In the genomic region with DNA sequence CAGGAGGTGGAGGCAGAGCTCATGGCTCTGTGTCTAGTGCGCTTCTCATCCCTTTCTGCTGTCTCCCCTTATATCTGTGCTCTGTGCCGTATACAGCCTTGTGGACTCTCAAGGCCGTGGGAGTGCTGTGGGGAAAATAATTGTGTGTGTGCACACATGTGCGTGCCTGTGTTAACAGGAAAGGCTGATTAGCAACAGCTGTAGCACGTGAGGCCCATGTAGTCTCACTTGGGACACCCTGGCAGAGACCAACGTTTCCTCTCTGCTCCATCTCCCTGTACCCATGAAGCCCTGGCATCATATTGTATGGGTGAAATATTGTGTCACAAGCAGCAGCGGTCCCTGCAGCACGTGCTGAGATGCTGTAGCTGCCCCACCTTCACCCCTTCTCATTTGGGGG, we compare ENCODE assay signal across 20 cellular contexts.
DNase-seq lines count a peak whose midpoint lies in the region; ATAC-seq, FAIRE-seq and TF ChIP-seq lines count a peak whose summit lies in the region.
"Had no signal": no experiment of that assay in that cellular context is flagged by ENCODE, and none has a peak within 500 bp of the region (broad histone marks: within the 10 kb centered on the region; RNA-seq: fewer than 3 reads in every experiment).

No MANE protein-coding gene starts in this region.

- TF ChIP-seq POLR2A in upper lobe of left lung (IDR thresholded peaks at IDR 0.05) = no peak

- H3K4me3 ChIP-seq in kidney (ENCODE audit: low read length in 2 of 2) = no peak overlapping the region
- no peak overlapping the region for H3K4me3 ChIP-seq in upper lobe of left lung
- H3K4me3 ChIP-seq: PC-9 had no signal

- intact Hi-C loops in kidney (cut with DNase I) = no loop called here
- intact Hi-C loops in natural killer cell (cut with micrococcal nuclease) = no loop called here

- no peak overlapping the region for H3K27ac ChIP-seq in kidney (ENCODE audit: low read depth in 2 of 2, low read length in 2 of 2)
- H3K27ac ChIP-seq in upper lobe of left lung = peak overlapping the region; percentile 51 to 67 (median 60)
- H3K27ac ChIP-seq: C4-2B, KMS-11, PC-9 had no signal

- no peaks in the 10 kb centered on the region for H3K36me3 Mint-ChIP-seq in activated T-cell treated with anti-CD3 and anti-CD28 coated beads, Interleukin-2, amount 50 U/mL, for 72 hours (ENCODE audit: insufficient read depth in 2 of 2)
- no peaks in the 10 kb centered on the region for H3K36me3 Mint-ChIP-seq in activated T-helper 17 cell treated with anti-CD3 and anti-CD28 coated beads, Interleukin-2, amount 50 U/mL, for 72 hours (ENCODE audit: low read depth)
- H3K36me3 Mint-ChIP-seq in natural killer cell = no peaks in the 10 kb centered on the region

- H3K9ac ChIP-seq in kidney (ENCODE audit: low read length in 2 of 2) = no peak overlapping the region
- H3K9ac ChIP-seq: KMS-11 had no signal

- TF ChIP-seq CTCF in kidney (IDR thresholded peaks at IDR 0.05; ENCODE audit: borderline replicate concordance, extremely low read depth, insufficient read depth) (no peak), upper lobe of left lung (IDR thresholded peaks at IDR 0.05) (no peak), natural killer cell (IDR thresholded peaks at IDR 0.05) (no peak)

- peak overlapping the region; percentile 3 for H3K27ac Mint-ChIP-seq in activated T-cell treated with anti-CD3 and anti-CD28 coated beads, Interleukin-2, amount 50 U/mL, for 72 hours
- H3K27ac Mint-ChIP-seq in activated T-helper 17 cell treated with anti-CD3 and anti-CD28 coated beads, Interleukin-2, amount 50 U/mL, for 72 hours = no peak overlapping the region
- no peak overlapping the region for H3K27ac Mint-ChIP-seq in natural killer cell

- TF ChIP-seq EP300 in upper lobe of left lung (IDR thresholded peaks at IDR 0.05) = no peak

- H3K27me3 Mint-ChIP-seq in activated T-cell treated with anti-CD3 and anti-CD28 coated beads, Interleukin-2, amount 50 U/mL, for 72 hours (ENCODE audit: low read depth) = peaks cover 30% of the 10 kb centered on the region
- peaks cover 3% of the 10 kb centered on the region for H3K27me3 Mint-ChIP-seq in activated T-helper 17 cell treated with anti-CD3 and anti-CD28 coated beads, Interleukin-2, amount 50 U/mL, for 72 hours
- H3K27me3 Mint-ChIP-seq in natural killer cell (ENCODE audit: low read depth in 2 of 2) = peaks cover 16 to 22% of the 10 kb centered on the region in 2 donors

- peaks cover 10% of the 10 kb centered on the region for H3K4me1 Mint-ChIP-seq in activated T-cell treated with anti-CD3 and anti-CD28 coated beads, Interleukin-2, amount 50 U/mL, for 72 hours (ENCODE audit: low read depth)
- H3K4me1 Mint-ChIP-seq in activated T-helper 17 cell treated with anti-CD3 and anti-CD28 coated beads, Interleukin-2, amount 50 U/mL, for 72 hours = peaks cover 23% of the 10 kb centered on the region
- H3K4me1 Mint-ChIP-seq in natural killer cell = no peaks in the 10 kb centered on the region

- H3K36me3 ChIP-seq in kidney (ENCODE audit: control insufficient read depth in 1 of 2, insufficient read depth in 2 of 2, low read length in 2 of 2) (no peaks in the 10 kb centered on the region), upper lobe of left lung (no peaks in the 10 kb centered on the region)

- FAIRE-seq in kidney (lab: Jason Lieb, UNC) = no peak
- FAIRE-seq: GM12892 had no signal

- H3K9me3 ChIP-seq in kidney (ENCODE audit: control insufficient read depth in 1 of 2, low read length in 2 of 2) (peaks cover 0 to 2% of the 10 kb centered on the region in 2 donors), upper lobe of left lung (no peaks in the 10 kb centered on the region)

- no peaks in the 10 kb centered on the region for H3K27me3 ChIP-seq in upper lobe of left lung

- 51 to 60% methylated on average over 8 of the region's 8 CpGs for WGBS in upper lobe of left lung, 2 donors

- peaks cover 0 to 2% of the 10 kb centered on the region in 2 donors for H3K9me3 Mint-ChIP-seq in activated T-cell treated with anti-CD3 and anti-CD28 coated beads, Interleukin-2, amount 50 U/mL, for 72 hours
- H3K9me3 Mint-ChIP-seq in activated T-helper 17 cell treated with anti-CD3 and anti-CD28 coated beads, Interleukin-2, amount 50 U/mL, for 72 hours = peaks cover 8% of the 10 kb centered on the region
- H3K9me3 Mint-ChIP-seq in natural killer cell = peaks cover 0 to 2% of the 10 kb centered on the region in 2 donors

- H3K4me3 Mint-ChIP-seq in activated T-cell treated with anti-CD3 and anti-CD28 coated beads, Interleukin-2, amount 50 U/mL, for 72 hours = peak overlapping the region in 1 of 2 donors; percentile 6
- peak overlapping the region; percentile 57 for H3K4me3 Mint-ChIP-seq in activated T-helper 17 cell treated with anti-CD3 and anti-CD28 coated beads, Interleukin-2, amount 50 U/mL, for 72 hours
- no peak overlapping the region for H3K4me3 Mint-ChIP-seq in natural killer cell

- no peak for DNase-seq in activated T-cell treated with anti-CD3 and anti-CD28 coated beads, Interleukin-2, amount 50 U/mL, for 72 hours
- DNase-seq in activated T-cell treated with anti-CD3 and anti-CD28 coated beads, Interleukin-2, amount 50 U/mL, for 1 hour = no peak
- DNase-seq in kidney = peak; percentile 35
- DNase-seq in upper lobe of left lung = no peak
- DNase-seq in natural killer cell = no peak
- DNase-seq in SK-N-DZ (ENCODE audit: low spot score) = no peak
- DNase-seq in left lobe of liver (ENCODE audit: low spot score) = no peak
- DNase-seq: 8988T, COR-L47, DMS153, HCEC 1CT, NCI-H1436 treated with DMSO at 0.1 percent for 48 hours, NCI-H2029 treated with DMSO at 0.1 percent for 48 hours, NCI-H510A, NCI-H774, PC-9 had no signal

- no peak for ATAC-seq in activated T-cell treated with anti-CD3 and anti-CD28 coated beads, Interleukin-2, amount 50 U/mL, for 72 hours (replicated peaks in 1 of 2)
- ATAC-seq in activated T-helper 17 cell treated with anti-CD3 and anti-CD28 coated beads, Interleukin-2, amount 50 U/mL, for 72 hours (replicated peaks) = no peak
- ATAC-seq in upper lobe of left lung (ENCODE audit: low FRiP score in 2 of 2) (peak in 1 of 2 donors; percentile 51), natural killer cell (no peak), left lobe of liver (no peak)

- H3K4me1 ChIP-seq in kidney (ENCODE audit: control insufficient read depth in 1 of 2, insufficient read depth in 1 of 2, low read depth in 1 of 2, low read length in 2 of 2) (peaks cover 0 to 2% of the 10 kb centered on the region in 2 donors), upper lobe of left lung (peaks cover 5 to 17% (median 7%) of the 10 kb centered on the region in 4 donors)

Comparison
In these comparisons a context has a peak if more than half of its experiments do, and no peak if none do; other contexts are left out.
1. H3K27ac ChIP-seq: peak in upper lobe of left lung (4 of 4); none in kidney (0 of 2).